8 cellular contexts compared by ENCODE assay signal in the genomic region with DNA sequence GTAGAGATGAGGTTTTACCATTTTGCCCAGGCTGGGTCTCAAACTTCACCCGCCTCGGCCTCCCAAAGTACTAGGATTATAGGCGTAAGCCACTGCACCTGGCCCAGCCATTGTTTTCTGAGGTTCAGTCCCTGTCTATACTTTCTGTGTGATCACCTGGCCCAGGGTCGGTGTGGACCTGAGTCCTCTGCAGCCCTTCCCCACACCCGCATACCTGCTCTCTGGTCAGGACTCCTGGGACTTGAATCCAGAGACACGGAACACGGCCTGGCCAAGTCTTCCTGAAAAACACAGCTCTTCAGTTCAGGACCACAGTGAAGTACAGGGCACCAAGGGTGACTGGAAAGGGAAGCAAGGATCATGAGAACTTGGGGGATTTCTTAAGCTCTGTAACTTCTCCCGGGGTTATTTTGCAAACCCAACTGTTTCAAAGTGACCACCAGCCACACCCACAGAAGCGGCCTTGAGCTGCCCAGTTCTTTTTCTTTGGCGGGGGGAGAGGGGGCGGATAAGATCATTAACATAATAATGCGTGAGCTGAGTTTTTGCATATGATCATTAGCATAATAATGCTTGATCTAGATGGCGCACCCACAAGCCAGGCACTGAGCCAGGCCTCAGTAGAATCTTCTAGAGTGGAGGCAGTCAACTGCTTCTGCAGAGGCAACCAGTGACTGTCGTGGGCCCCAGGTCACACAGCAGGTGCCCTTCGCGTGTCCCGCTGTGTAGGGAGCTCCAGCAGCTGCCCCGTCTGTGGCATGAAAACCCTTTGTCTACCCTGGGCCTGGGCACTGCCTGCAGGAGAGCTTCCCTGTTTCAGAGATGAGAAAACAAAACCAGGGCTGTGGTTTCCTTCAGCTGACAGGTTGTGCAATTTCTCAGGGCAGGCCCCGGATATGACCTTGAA. TPM values are rescaled to one million over a fixed set of nuclear protein-coding genes. Genes with fewer than 3 reads are reported as not detected.
DNase-seq lines count a peak whose midpoint lies in the region; ATAC-seq and TF ChIP-seq lines count a peak whose summit lies in the region.

No MANE protein-coding gene starts in this region.

- intact Hi-C loops in activated B cell treated with CpG ODN at 0.5 μM for 24 hours (cut with micrococcal nuclease), result loop anchor here (1.0 to 10.0 kb wide), 8 partner anchors 18 to 805 kb away; a partner anchor contains a TSS

- H3K27ac ChIP-seq in C4-2B (peak overlapping the region; percentile 97), HUES6 (ENCODE audit: low read depth, low read length) (peak overlapping the region; percentile 90), duodenal mucosa (ENCODE audit: low read depth, low read length) (peak overlapping the region; percentile 96), thoracic aorta (peak overlapping the region in 1 of 2 donors; percentile 4)

- H3K4me3 ChIP-seq in HUES6 (ENCODE audit: low read depth, low read length), result peak overlapping the region; percentile 95
- peak overlapping the region; percentile 66 to 68 for H3K4me3 ChIP-seq in duodenal mucosa (ENCODE audit: low read depth in 1 of 2, low read length in 2 of 2)
- H3K4me3 ChIP-seq in mucosa of stomach (ENCODE audit: low read length), result peak overlapping the region; percentile 66
- H3K4me3 ChIP-seq in thoracic aorta, result peak overlapping the region; percentile 74

- H3K27me3 ChIP-seq in HUES6 (ENCODE audit: control insufficient read depth, insufficient read depth, low read length), result peaks cover 4% of the 10 kb centered on the region; the same call in 1 of the 2 replicates
- H3K27me3 ChIP-seq in duodenal mucosa (ENCODE audit: control insufficient read depth in 1 of 2, insufficient read depth in 2 of 2, low read length in 2 of 2), result no peaks in the 10 kb centered on the region
- no peaks in the 10 kb centered on the region for H3K27me3 ChIP-seq in mucosa of stomach (ENCODE audit: control insufficient read depth, insufficient read depth, low read length)
- H3K27me3 ChIP-seq in thoracic aorta (replicated peaks; ENCODE audit: insufficient read depth), result no peaks in the 10 kb centered on the region

- ATAC-seq in activated B cell treated with CpG ODN at 0.5 μM for 24 hours (ENCODE audit: low read depth) (peak; percentile 15), thoracic aorta (ENCODE audit: insufficient number of reproducible peaks, low FRiP score, low read depth) (no peak)

- peaks cover 20% of the 10 kb centered on the region for H3K36me3 Mint-ChIP-seq in activated B cell treated with CpG ODN at 0.5 μM for 24 hours (ENCODE audit: low read depth)

- no peaks in the 10 kb centered on the region for H3K27me3 Mint-ChIP-seq in activated B cell treated with CpG ODN at 0.5 μM for 24 hours

- peak overlapping the region; percentile 79 for H3K4me3 Mint-ChIP-seq in activated B cell treated with CpG ODN at 0.5 μM for 24 hours

- CTCF ChIA-PET in activated B cell treated with CpG ODN at 0.5 μM for 24 hours (lab: Charles Lee), result interaction anchor here (1.0 to 2.8 kb wide), 5 partner anchors 9 to 129 kb away, joined by 4 to 17 read pairs (median 5); no protein-coding TSS in a partner anchor

- H3K9me3 ChIP-seq in HUES6 (ENCODE audit: control insufficient read depth, insufficient read depth, low read depth, low read length), result no peaks in the 10 kb centered on the region
- no peaks in the 10 kb centered on the region for H3K9me3 ChIP-seq in duodenal mucosa (ENCODE audit: control insufficient read depth in 1 of 2, low read length in 2 of 2)
- no peaks in the 10 kb centered on the region for H3K9me3 ChIP-seq in mucosa of stomach (ENCODE audit: control insufficient read depth, low read length)
- H3K9me3 ChIP-seq in thoracic aorta, result no peaks in the 10 kb centered on the region

- POLR2A ChIA-PET in activated B cell treated with CpG ODN at 0.5 μM for 24 hours (lab: Charles Lee), result interaction anchor here (0.6 to 2.4 kb wide), 23 partner anchors 9 to 405 kb away, joined by 3 to 29 read pairs (median 6); a partner anchor contains a TSS

- H3K4me1 ChIP-seq in HUES6 (ENCODE audit: control insufficient read depth, insufficient read depth, low read length) (peaks cover 55% of the 10 kb centered on the region), duodenal mucosa (ENCODE audit: control insufficient read depth in 1 of 2, insufficient read depth in 2 of 2, low read length in 2 of 2) (peaks cover 58 to 74% of the 10 kb centered on the region in 2 donors), mucosa of stomach (ENCODE audit: control insufficient read depth, insufficient read depth, low read length) (peaks cover 69% of the 10 kb centered on the region), thoracic aorta (ENCODE audit: control insufficient read depth in 1 of 2, low read depth in 2 of 2) (peaks cover 54 to 69% of the 10 kb centered on the region in 2 donors)

- H3K36me3 ChIP-seq in HUES6 (ENCODE audit: control insufficient read depth, insufficient read depth, low read length) (peaks cover 4% of the 10 kb centered on the region), duodenal mucosa (ENCODE audit: control insufficient read depth in 1 of 2, insufficient read depth in 2 of 2, low read length in 2 of 2) (peaks cover 0 to 4% of the 10 kb centered on the region in 2 donors), mucosa of stomach (ENCODE audit: control insufficient read depth, insufficient read depth, low read length) (no peaks in the 10 kb centered on the region), thoracic aorta (peaks cover 2% of the 10 kb centered on the region)

- DNase-seq in GM19238 (ENCODE audit: insufficient read length, low spot score) (peak; percentile 77), activated B cell treated with CpG ODN at 0.5 μM for 24 hours (peak; percentile 52), thoracic aorta (ENCODE audit: low spot score) (no peak), NCI-H1048 (lab: John Stamatoyannopoulos, UW) (no peak)

- H3K9ac ChIP-seq in HUES6 (ENCODE audit: low read length), result peak overlapping the region; percentile 90
- peak overlapping the region; percentile 79 to 80 for H3K9ac ChIP-seq in duodenal mucosa (ENCODE audit: low read depth in 1 of 2, low read length in 2 of 2)
- peak overlapping the region; percentile 78 for H3K9ac ChIP-seq in mucosa of stomach (ENCODE audit: low read length)

- TF ChIP-seq CTCF in C4-2B (conservative IDR thresholded peaks at IDR 0.05) (no peak), activated B cell treated with CpG ODN at 0.5 μM for 24 hours (IDR thresholded peaks at IDR 0.05) (no peak), thoracic aorta (IDR thresholded peaks at IDR 0.05) (no peak)

- peak overlapping the region; percentile 95 for H3K27ac Mint-ChIP-seq in activated B cell treated with CpG ODN at 0.5 μM for 24 hours

- no peaks in the 10 kb centered on the region for H3K9me3 Mint-ChIP-seq in activated B cell treated with CpG ODN at 0.5 μM for 24 hours

- peaks cover 74% of the 10 kb centered on the region for H3K4me1 Mint-ChIP-seq in activated B cell treated with CpG ODN at 0.5 μM for 24 hours

RNA-seq across cellular contexts. Expression of a gene that starts 1.7 kb away (rescaled TPM):
- 106 and 122 TPM in 2 replicates for total RNA-seq in activated B cell treated with CpG ODN at 0.5 μM for 24 hours
- total RNA-seq in thoracic aorta, result 100 to 1,000 TPM in 1 of 2 donors, 10 to 100 TPM in 1; 91.9 to 110 TPM

RNA-seq across cellular contexts. Expression of a gene that starts 55.8 kb away (rescaled TPM):
- total RNA-seq in activated B cell treated with CpG ODN at 0.5 μM for 24 hours (48.6 and 58.9 TPM in 2 replicates), thoracic aorta (10 to 100 TPM; 56.3 to 56.7 TPM)

Comparison
In these comparisons a context has a peak if more than half of its experiments do, and no peak if none do; other contexts are left out.
1. DNase-seq: peak in GM19238 (single experiment) and activated B cell treated with CpG ODN at 0.5 μM for 24 hours (single experiment); none in thoracic aorta (single experiment) and NCI-H1048 (single experiment).
2. Peak in every context shown above with its lines, with median percentiles within 50 percentile points of each other: H3K4me3 ChIP-seq and H3K9ac ChIP-seq.